1 cellular context compared by ENCODE assay signal in the genomic region with DNA sequence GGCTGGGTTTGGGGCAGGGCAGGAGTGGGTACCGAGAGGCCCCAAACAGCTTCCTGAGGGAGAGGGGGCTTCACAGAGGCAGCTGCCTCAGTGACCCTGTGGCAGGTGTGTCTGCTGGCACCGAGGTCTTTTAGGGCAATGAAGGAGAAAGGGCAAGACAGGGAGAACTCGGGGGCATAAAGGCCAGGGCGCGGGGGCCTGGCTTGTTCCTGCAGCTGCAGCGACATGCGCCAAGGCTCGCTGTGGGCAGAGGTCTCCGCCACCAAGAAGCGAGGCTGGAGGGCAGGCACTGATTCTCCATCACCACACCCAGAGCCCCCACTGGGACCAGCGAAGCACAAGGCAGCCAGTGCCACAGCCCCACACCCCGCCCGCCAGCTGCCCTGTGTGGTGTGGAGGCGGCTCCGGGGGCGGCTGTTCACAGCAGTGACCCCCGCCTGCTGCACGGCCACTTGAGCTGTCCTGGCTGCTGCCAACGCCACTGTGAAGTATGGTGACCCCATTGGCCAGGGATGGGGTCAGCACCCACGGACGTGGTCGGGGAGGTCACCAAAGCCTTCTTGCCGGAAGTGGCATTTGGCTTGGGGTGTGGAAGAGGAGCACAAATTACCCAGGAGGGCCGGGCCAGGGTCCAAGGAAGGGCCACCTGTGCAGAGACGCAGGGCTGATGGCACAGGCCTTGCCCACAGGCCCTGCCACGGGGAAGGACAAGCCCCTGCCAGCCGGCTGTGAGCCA.
TF ChIP-seq lines count a peak whose summit lies in the region.

No MANE protein-coding gene starts in this region.

TF ChIP-seq in HEK293, 187 proteins besides CTCF, POLR2A, EP300 and RAD21 (continued from another document):
- peak; percentile 53; the same call in 1 of the 2 replicates for TF ChIP-seq KLF1 (tag by site-specific recombination; IDR thresholded peaks at IDR 0.05)
- TF ChIP-seq, protein P1, sequence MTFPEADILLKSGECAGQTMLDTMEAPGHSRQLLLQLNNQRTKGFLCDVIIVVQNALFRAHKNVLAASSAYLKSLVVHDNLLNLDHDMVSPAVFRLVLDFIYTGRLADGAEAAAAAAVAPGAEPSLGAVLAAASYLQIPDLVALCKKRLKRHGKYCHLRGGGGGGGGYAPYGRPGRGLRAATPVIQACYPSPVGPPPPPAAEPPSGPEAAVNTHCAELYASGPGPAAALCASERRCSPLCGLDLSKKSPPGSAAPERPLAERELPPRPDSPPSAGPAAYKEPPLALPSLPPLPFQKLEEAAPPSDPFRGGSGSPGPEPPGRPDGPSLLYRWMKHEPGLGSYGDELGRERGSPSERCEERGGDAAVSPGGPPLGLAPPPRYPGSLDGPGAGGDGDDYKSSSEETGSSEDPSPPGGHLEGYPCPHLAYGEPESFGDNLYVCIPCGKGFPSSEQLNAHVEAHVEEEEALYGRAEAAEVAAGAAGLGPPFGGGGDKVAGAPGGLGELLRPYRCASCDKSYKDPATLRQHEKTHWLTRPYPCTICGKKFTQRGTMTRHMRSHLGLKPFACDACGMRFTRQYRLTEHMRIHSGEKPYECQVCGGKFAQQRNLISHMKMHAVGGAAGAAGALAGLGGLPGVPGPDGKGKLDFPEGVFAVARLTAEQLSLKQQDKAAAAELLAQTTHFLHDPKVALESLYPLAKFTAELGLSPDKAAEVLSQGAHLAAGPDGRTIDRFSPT (tag by site-specific recombination; IDR thresholded peaks at IDR 0.05) = peak; percentile 35; the same call in 1 of the 2 replicates
- no peak for TF ChIP-seq ZNF791 (tag by site-specific recombination; IDR thresholded peaks at IDR 0.05)
- no peak for TF ChIP-seq HOXD13 (CRISPR knock-in tag; IDR thresholded peaks at IDR 0.05; ENCODE audit: borderline replicate concordance)
- TF ChIP-seq ZSCAN30 (tag by site-specific recombination; IDR thresholded peaks at IDR 0.05) = no peak
- no peak for TF ChIP-seq ZNF555 (tag by site-specific recombination; conservative IDR thresholded peaks at IDR 0.05)
- no peak for TF ChIP-seq ZNF416 (tag by site-specific recombination; IDR thresholded peaks at IDR 0.05)
- TF ChIP-seq ZNF302 (tag by site-specific recombination; IDR thresholded peaks at IDR 0.05; ENCODE audit: low read depth) = no peak
- peak; percentile 94 for TF ChIP-seq ZFHX2 (tag by site-specific recombination; conservative IDR thresholded peaks at IDR 0.05)
- TF ChIP-seq MZF1 (tag by site-specific recombination; IDR thresholded peaks at IDR 0.05; ENCODE audit: borderline replicate concordance) = no peak
- TF ChIP-seq, protein P2, sequence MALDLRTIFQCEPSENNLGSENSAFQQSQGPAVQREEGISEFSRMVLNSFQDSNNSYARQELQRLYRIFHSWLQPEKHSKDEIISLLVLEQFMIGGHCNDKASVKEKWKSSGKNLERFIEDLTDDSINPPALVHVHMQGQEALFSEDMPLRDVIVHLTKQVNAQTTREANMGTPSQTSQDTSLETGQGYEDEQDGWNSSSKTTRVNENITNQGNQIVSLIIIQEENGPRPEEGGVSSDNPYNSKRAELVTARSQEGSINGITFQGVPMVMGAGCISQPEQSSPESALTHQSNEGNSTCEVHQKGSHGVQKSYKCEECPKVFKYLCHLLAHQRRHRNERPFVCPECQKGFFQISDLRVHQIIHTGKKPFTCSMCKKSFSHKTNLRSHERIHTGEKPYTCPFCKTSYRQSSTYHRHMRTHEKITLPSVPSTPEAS (tag by site-specific recombination; IDR thresholded peaks at IDR 0.05) = no peak
- no peak for TF ChIP-seq ZNF664 (tag by site-specific recombination; IDR thresholded peaks at IDR 0.05)
- TF ChIP-seq, protein P3, sequence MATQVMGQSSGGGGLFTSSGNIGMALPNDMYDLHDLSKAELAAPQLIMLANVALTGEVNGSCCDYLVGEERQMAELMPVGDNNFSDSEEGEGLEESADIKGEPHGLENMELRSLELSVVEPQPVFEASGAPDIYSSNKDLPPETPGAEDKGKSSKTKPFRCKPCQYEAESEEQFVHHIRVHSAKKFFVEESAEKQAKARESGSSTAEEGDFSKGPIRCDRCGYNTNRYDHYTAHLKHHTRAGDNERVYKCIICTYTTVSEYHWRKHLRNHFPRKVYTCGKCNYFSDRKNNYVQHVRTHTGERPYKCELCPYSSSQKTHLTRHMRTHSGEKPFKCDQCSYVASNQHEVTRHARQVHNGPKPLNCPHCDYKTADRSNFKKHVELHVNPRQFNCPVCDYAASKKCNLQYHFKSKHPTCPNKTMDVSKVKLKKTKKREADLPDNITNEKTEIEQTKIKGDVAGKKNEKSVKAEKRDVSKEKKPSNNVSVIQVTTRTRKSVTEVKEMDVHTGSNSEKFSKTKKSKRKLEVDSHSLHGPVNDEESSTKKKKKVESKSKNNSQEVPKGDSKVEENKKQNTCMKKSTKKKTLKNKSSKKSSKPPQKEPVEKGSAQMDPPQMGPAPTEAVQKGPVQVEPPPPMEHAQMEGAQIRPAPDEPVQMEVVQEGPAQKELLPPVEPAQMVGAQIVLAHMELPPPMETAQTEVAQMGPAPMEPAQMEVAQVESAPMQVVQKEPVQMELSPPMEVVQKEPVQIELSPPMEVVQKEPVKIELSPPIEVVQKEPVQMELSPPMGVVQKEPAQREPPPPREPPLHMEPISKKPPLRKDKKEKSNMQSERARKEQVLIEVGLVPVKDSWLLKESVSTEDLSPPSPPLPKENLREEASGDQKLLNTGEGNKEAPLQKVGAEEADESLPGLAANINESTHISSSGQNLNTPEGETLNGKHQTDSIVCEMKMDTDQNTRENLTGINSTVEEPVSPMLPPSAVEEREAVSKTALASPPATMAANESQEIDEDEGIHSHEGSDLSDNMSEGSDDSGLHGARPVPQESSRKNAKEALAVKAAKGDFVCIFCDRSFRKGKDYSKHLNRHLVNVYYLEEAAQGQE (tag by site-specific recombination; IDR thresholded peaks at IDR 0.05) = no peak
- no peak for TF ChIP-seq SALL2 (tag by site-specific recombination; IDR thresholded peaks at IDR 0.05; ENCODE audit: borderline replicate concordance)
- peak; percentile 34; the same call in 1 of the 2 replicates for TF ChIP-seq BCL11A (tag by site-specific recombination; IDR thresholded peaks at IDR 0.05; ENCODE audit: low read depth)
- no peak for TF ChIP-seq GLIS2 (tag by site-specific recombination; IDR thresholded peaks at IDR 0.05)
- no peak for TF ChIP-seq ZNF473 (tag by site-specific recombination; IDR thresholded peaks at IDR 0.05)
- TF ChIP-seq ZEB2 (tag by site-specific recombination; IDR thresholded peaks at IDR 0.05) = no peak
